1 cellular context compared by ENCODE assay signal in the genomic region with DNA sequence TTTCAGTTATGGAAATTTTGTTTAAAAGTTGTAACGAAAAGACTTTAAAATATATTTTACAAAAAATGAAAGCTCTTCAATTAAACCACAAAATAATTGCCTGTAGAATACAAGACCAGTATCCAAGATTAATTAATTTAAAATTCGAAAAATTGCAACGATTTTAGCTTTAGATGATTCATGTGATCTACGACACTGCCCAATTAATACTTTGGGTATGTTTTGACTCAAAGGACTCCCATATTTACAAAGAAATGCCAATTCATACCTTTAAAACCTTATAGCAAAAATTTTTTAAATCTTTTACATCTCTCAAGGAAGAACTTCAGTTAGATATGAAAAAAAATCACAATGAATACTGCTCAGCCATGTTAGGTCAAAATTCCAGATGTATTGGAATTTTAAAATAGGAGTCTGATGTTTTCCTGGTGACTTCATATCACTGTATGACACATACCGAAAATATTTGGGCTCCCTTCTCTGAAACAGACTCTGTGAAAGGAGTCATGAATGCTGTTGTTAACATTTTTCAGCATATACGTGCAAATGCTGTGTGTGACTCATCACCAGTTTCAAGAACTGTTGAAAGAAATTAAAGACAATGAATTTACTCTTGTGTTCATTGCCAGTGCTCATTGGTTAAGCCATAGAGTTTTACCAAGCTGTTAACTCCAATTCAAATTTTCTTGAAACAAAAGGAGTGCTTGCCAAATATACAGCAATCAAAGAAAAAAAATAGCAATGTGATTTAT.
TF ChIP-seq lines count a peak whose summit lies in the region.

No MANE protein-coding gene starts in this region.

TF ChIP-seq in WTC11, 78 proteins besides CTCF, POLR2A, EP300 and RAD21 (continued from another document):
- TF ChIP-seq, protein P1, sequence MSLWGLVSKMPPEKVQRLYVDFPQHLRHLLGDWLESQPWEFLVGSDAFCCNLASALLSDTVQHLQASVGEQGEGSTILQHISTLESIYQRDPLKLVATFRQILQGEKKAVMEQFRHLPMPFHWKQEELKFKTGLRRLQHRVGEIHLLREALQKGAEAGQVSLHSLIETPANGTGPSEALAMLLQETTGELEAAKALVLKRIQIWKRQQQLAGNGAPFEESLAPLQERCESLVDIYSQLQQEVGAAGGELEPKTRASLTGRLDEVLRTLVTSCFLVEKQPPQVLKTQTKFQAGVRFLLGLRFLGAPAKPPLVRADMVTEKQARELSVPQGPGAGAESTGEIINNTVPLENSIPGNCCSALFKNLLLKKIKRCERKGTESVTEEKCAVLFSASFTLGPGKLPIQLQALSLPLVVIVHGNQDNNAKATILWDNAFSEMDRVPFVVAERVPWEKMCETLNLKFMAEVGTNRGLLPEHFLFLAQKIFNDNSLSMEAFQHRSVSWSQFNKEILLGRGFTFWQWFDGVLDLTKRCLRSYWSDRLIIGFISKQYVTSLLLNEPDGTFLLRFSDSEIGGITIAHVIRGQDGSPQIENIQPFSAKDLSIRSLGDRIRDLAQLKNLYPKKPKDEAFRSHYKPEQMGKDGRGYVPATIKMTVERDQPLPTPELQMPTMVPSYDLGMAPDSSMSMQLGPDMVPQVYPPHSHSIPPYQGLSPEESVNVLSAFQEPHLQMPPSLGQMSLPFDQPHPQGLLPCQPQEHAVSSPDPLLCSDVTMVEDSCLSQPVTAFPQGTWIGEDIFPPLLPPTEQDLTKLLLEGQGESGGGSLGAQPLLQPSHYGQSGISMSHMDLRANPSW (CRISPR knock-in tag; conservative IDR thresholded peaks at IDR 0.05; ENCODE audit: low read depth): no peak
- no peak for TF ChIP-seq CREB1 (CRISPR knock-in tag; IDR thresholded peaks at IDR 0.05)
- no peak for TF ChIP-seq PRRX2 (CRISPR knock-in tag; IDR thresholded peaks at IDR 0.05)
